Comparison of ENCODE assay signal across 20 cellular contexts in genomic region chr19:18389736-18390074, GRCh38. TPM values are rescaled to one million over a fixed set of nuclear protein-coding genes. Genes with fewer than 3 reads are reported as not detected.
DNase-seq lines count a peak whose midpoint lies in the region; ATAC-seq and TF ChIP-seq lines count a peak whose summit lies in the region.
"Had no signal": no experiment of that assay in that cellular context is flagged by ENCODE, and none has a peak within 500 bp of the region (broad histone marks: within the 10 kb centered on the region; RNA-seq: fewer than 3 reads in every experiment).

No MANE protein-coding gene starts in this region.

- no peaks in the 10 kb centered on the region for H3K9me3 ChIP-seq in neutrophil
- peaks cover 4% of the 10 kb centered on the region for H3K9me3 ChIP-seq in WERI-Rb-1 (ENCODE audit: severe bottlenecking)
- H3K9me3 ChIP-seq: BLaER1, left lung had no signal

- ATAC-seq in GM21360 (IDR thresholded peaks at IDR 0.05; ENCODE audit: unreplicated experiment): no peak
- ATAC-seq: heart right ventricle, left lung had no signal

- peak overlapping the region; percentile 46 for H3K4me3 Mint-ChIP-seq in T-helper 2 cell treated with Interferon-gamma antibody and Interleukin-4, amounts not matched to agents 5 μg/mL and 100 μg/mL, for 36 hours

- H3K36me3 Mint-ChIP-seq in T-helper 2 cell treated with Interferon-gamma antibody and Interleukin-4, amounts not matched to agents 5 μg/mL and 100 μg/mL, for 36 hours (ENCODE audit: low read depth): no peaks in the 10 kb centered on the region

- no peaks in the 10 kb centered on the region for H3K9me3 Mint-ChIP-seq in T-helper 2 cell treated with Interferon-gamma antibody and Interleukin-4, amounts not matched to agents 5 μg/mL and 100 μg/mL, for 36 hours

- TF ChIP-seq CTCF in RWPE1 (conservative IDR thresholded peaks at IDR 0.05; ENCODE audit: low read depth) (no peak), epithelial cell of proximal tubule (conservative IDR thresholded peaks at IDR 0.05; ENCODE audit: low read depth, low read length) (no peak), neutrophil (IDR thresholded peaks at IDR 0.05) (no peak), WERI-Rb-1 (IDR thresholded peaks at IDR 0.05; ENCODE audit: low read depth, low read length) (no peak)

- CTCF ChIA-PET in RWPE1 (lab: Yijun Ruan, JAX): interaction anchor here (0.6 to 2.1 kb wide), 4 partner anchors 19 to 41 kb away, joined by 3 to 16 read pairs (median 4); no protein-coding TSS in a partner anchor

- H3K27me3 ChIP-seq in neutrophil (peaks cover 37% of the 10 kb centered on the region), WERI-Rb-1 (ENCODE audit: insufficient read depth, low read depth, severe bottlenecking) (no peaks in the 10 kb centered on the region)
- H3K27me3 ChIP-seq: left lung had no signal

- POLR2A ChIA-PET in RWPE1 (lab: Yijun Ruan, JAX; ENCODE audit: low non-redundant PET): interaction anchor here (0.8 kb wide), 1 partner anchor 9 kb away, joined by 3 read pairs; no protein-coding TSS in a partner anchor

- H3K4me1 Mint-ChIP-seq in T-helper 2 cell treated with Interferon-gamma antibody and Interleukin-4, amounts not matched to agents 5 μg/mL and 100 μg/mL, for 36 hours (ENCODE audit: low read depth): peaks cover 4% of the 10 kb centered on the region

- H3K4me1 ChIP-seq in neutrophil (ENCODE audit: control insufficient read depth in 1 of 2, insufficient read depth in 1 of 2, low read depth in 1 of 2, low read length in 1 of 2): peaks cover 65 to 74% of the 10 kb centered on the region in 2 experiments

- H3K36me3 ChIP-seq in neutrophil (peaks cover 55% of the 10 kb centered on the region), WERI-Rb-1 (peaks cover 11% of the 10 kb centered on the region)
- H3K36me3 ChIP-seq: BLaER1 had no signal

- H3K4me3 ChIP-seq in epithelial cell of proximal tubule (ENCODE audit: low read depth, low read length) (peak overlapping the region; percentile 85), neutrophil (ENCODE audit: low read depth in 1 of 2, low read length in 1 of 2) (no peak overlapping the region), WERI-Rb-1 (ENCODE audit: low read depth, low read length) (no peak overlapping the region)
- H3K4me3 ChIP-seq: BLaER1, coronary artery, heart right ventricle had no signal

- no peak overlapping the region for H3K27ac Mint-ChIP-seq in T-helper 2 cell treated with Interferon-gamma antibody and Interleukin-4, amounts not matched to agents 5 μg/mL and 100 μg/mL, for 36 hours

- H3K27ac ChIP-seq in RWPE1: peak overlapping the region; percentile 57; the same call in 1 of the 2 replicates
- H3K27ac ChIP-seq in neutrophil: peak overlapping the region; percentile 98
- H3K27ac ChIP-seq in WERI-Rb-1: no peak overlapping the region
- H3K27ac ChIP-seq: BLaER1, coronary artery, heart right ventricle, left lung had no signal

- no peak for DNase-seq in T-helper 2 cell treated with Interferon-gamma antibody and Interleukin-4, amounts not matched to agents 5 μg/mL and 100 μg/mL, for 36 hours (ENCODE audit: low spot score)
- DNase-seq in T-helper 2 cell (no peak), RWPE1 (ENCODE audit: low spot score) (no peak), epithelial cell of proximal tubule (ENCODE audit: low read depth) (no peak), WERI-Rb-1 (no peak), H4 (ENCODE audit: low spot score) (no peak)
- DNase-seq: activated CD4-positive, alpha-beta T cell treated with anti-CD3 and anti-CD28 coated beads, Interleukin-2, amount 50 U/mL, for 48 hours; activated naive CD4-positive, alpha-beta T cell treated with anti-CD3 and anti-CD28 coated beads, Interleukin-2, amount 50 U/mL, for 16 hours; heart right ventricle; left lung; NCI-H1417; nucleus accumbens; SHP77 treated with DMSO at 0.1 percent for 48 hours; stimulated activated CD4-positive, alpha-beta T cell treated with anti-CD3 and anti-CD28 coated beads, Interleukin-4, amount 100 ng/mL, for 4 hours had no signal

- H3K27me3 Mint-ChIP-seq in T-helper 2 cell treated with Interferon-gamma antibody and Interleukin-4, amounts not matched to agents 5 μg/mL and 100 μg/mL, for 36 hours (ENCODE audit: low read depth): peaks cover 64% of the 10 kb centered on the region

RNA-seq across cellular contexts. Expression of gene GDF15, which starts 3.7 kb away (rescaled TPM):
- total RNA-seq in epithelial cell of proximal tubule: 76.3 and 262 TPM in 2 replicates
- total RNA-seq in H4 (2014; rRNA removed; shearing (Covaris generic)): 376 and 378 TPM in 2 replicates
- total RNA-seq: mononuclear cell; T-helper 2 cell treated with Interferon-gamma antibody and Interleukin-4, amounts not matched to agents 100 ng/mL and 5 ng/mL, for 36 hours had no signal

RNA-seq across cellular contexts. Expression of gene LRRC25, which starts 7.7 kb away (rescaled TPM):
- 0.06 TPM in 1 of 2 replicates, not detected in the other for total RNA-seq in epithelial cell of proximal tubule
- 0.06 and 0.35 TPM in 2 replicates for total RNA-seq in H4 (2014; rRNA removed; shearing (Covaris generic))
- total RNA-seq: T-helper 2 cell treated with Interferon-gamma antibody and Interleukin-4, amounts not matched to agents 100 ng/mL and 5 ng/mL, for 36 hours had no signal

RNA-seq across cellular contexts. Expression of gene SSBP4, which starts 29.5 kb away (rescaled TPM):
- 119 and 171 TPM in 2 replicates for total RNA-seq in epithelial cell of proximal tubule
- 44.6 and 60.9 TPM in 2 replicates for total RNA-seq in H4 (2014; rRNA removed; shearing (Covaris generic))

RNA-seq across cellular contexts. Expression of gene ISYNA1, which starts 48.2 kb away (rescaled TPM):
- total RNA-seq in epithelial cell of proximal tubule: 88.7 and 115 TPM in 2 replicates
- 0.33 and 0.45 TPM in 2 replicates for total RNA-seq in H4 (2014; rRNA removed; shearing (Covaris generic))

RNA-seq across cellular contexts. Expression of gene PGPEP1, which starts 49.3 kb away (rescaled TPM):
- total RNA-seq in epithelial cell of proximal tubule: 5.4 and 7.5 TPM in 2 replicates
- total RNA-seq in H4 (2014; rRNA removed; shearing (Covaris generic)): 2.9 and 12.1 TPM in 2 replicates
